In the genomic region with DNA sequence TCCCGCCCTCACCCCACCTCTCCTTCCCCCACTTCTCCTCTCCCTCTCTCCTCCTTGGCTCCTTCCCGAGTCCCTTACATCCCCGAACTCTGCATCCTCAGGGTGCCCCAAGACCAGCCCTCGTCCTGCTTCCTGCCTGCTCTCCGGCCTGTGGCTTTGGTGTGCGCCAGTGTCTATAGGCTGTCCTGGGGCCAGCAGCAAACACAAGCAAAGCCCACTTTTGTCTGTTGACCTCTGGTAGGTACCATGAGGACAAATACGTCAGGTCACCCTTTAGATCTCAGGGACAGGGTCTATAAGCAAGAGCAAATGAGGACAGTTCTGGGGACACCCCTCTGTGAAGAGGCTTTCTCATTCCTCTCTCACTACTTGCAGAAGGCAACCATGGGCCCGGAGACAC, we compare ENCODE assay signal across 9 cellular contexts. TPM values are rescaled to one million over a fixed set of nuclear protein-coding genes. Genes with fewer than 3 reads are reported as not detected.
DNase-seq lines count a peak whose midpoint lies in the region; ATAC-seq and TF ChIP-seq lines count a peak whose summit lies in the region.
"Had no signal": no experiment of that assay in that cellular context is flagged by ENCODE, and none has a peak within 500 bp of the region (broad histone marks: within the 10 kb centered on the region; RNA-seq: fewer than 3 reads in every experiment).

No MANE protein-coding gene starts in this region.

- ATAC-seq in activated CD8-positive, alpha-beta T cell treated with anti-CD3 and anti-CD28 coated beads for 36 hours: peak; percentile 9
- ATAC-seq in right cardiac atrium: peak; percentile 18 to 25

- no peaks in the 10 kb centered on the region for H3K79me2 ChIP-seq in OCI-LY7 (ENCODE audit: insufficient read depth, low read depth, low read length)

- H3K27ac ChIP-seq in right cardiac atrium (ENCODE audit: low read length) (no peak overlapping the region), spleen (peak overlapping the region in 1 of 8 donors; percentile 71), OCI-LY7 (ENCODE audit: low read depth, low read length, poor library complexity, severe bottlenecking) (no peak overlapping the region)

- H2AFZ ChIP-seq in OCI-LY7 (ENCODE audit: low read length): no peak overlapping the region

- no peaks in the 10 kb centered on the region for H3K9me2 ChIP-seq in OCI-LY7 (ENCODE audit: insufficient read depth, low read length)

- no peaks in the 10 kb centered on the region for H3K9me3 Mint-ChIP-seq in activated CD8-positive, alpha-beta T cell treated with anti-CD3 and anti-CD28 coated beads for 36 hours

- BruUV-seq in OCI-LY7 (replicated peaks; lab: Mats Ljungman, UMichigan): no TSS peak

- H3K27me3 ChIP-seq in right cardiac atrium (ENCODE audit: control insufficient read depth, insufficient read depth) (no peaks in the 10 kb centered on the region), spleen (replicated peaks in 1 of 7) (peaks cover 0 to 45% (median 0%) of the 10 kb centered on the region in 7 donors)

- CTCF ChIA-PET in activated CD8-positive, alpha-beta T cell treated with anti-CD3 and anti-CD28 coated beads for 36 hours (lab: Charles Lee): interaction anchor here (0.7 to 4.4 kb wide), 4 partner anchors 9 to 15 kb away, joined by 4 to 55 read pairs (median 20); a partner anchor contains a TSS
- CTCF ChIA-PET in OCI-LY7 (lab: Charles Lee; ENCODE audit: unreplicated experiment): no interaction called here

- peak overlapping the region; percentile 58 for H3K27ac Mint-ChIP-seq in activated CD8-positive, alpha-beta T cell treated with anti-CD3 and anti-CD28 coated beads for 36 hours

- no peaks in the 10 kb centered on the region for H3K9me3 ChIP-seq in right cardiac atrium (ENCODE audit: control insufficient read depth, low read length)
- H3K9me3 ChIP-seq in spleen: no peaks in the 10 kb centered on the region
- no peaks in the 10 kb centered on the region for H3K9me3 ChIP-seq in OCI-LY7 (ENCODE audit: low read length)

- intact Hi-C loops in activated CD8-positive, alpha-beta T cell treated with anti-CD3 and anti-CD28 coated beads for 36 hours (cut with micrococcal nuclease): no loop called here
- intact Hi-C loops in right cardiac atrium (cut with DNase I): no loop called here
- intact Hi-C loops in spleen (cut with DNase I; ENCODE audit: low total_unique reads): no loop called here
- intact Hi-C loops in lower leg skin (cut with DNase I; ENCODE audit: low total_unique reads): no loop called here
- intact Hi-C loops in OCI-LY7 (cut with micrococcal nuclease; ENCODE audit: unreplicated experiment): no loop called here

- H3K4me1 Mint-ChIP-seq in activated CD8-positive, alpha-beta T cell treated with anti-CD3 and anti-CD28 coated beads for 36 hours (ENCODE audit: low read depth): peaks cover 11% of the 10 kb centered on the region

- H3K4me3 ChIP-seq in HFF-Myc (replicated peaks; ENCODE audit: low read depth, low read length) (peak overlapping the region; percentile 18), right cardiac atrium (ENCODE audit: low read length) (peak overlapping the region; percentile 76), spleen (peak overlapping the region in 5 of 8 donors; percentile 6 to 85 (median 54)), lower leg skin (ENCODE audit: low read depth, poor library complexity, severe bottlenecking) (no peak overlapping the region), OCI-LY7 (ENCODE audit: low read depth, low read length, poor library complexity, severe bottlenecking) (no peak overlapping the region)

- no peak overlapping the region for H3K4me2 ChIP-seq in OCI-LY7 (ENCODE audit: low read length)

- no peaks in the 10 kb centered on the region for H3K36me3 Mint-ChIP-seq in activated CD8-positive, alpha-beta T cell treated with anti-CD3 and anti-CD28 coated beads for 36 hours (ENCODE audit: low read depth)

- no peak for TF ChIP-seq POLR2A in spleen (IDR thresholded peaks at IDR 0.05)
- no peak for TF ChIP-seq POLR2A in lower leg skin (IDR thresholded peaks at IDR 0.05)

- POLR2A ChIA-PET in activated CD8-positive, alpha-beta T cell treated with anti-CD3 and anti-CD28 coated beads for 36 hours (lab: Charles Lee): interaction anchor here (4.8 kb wide), 1 partner anchor 10 kb away, joined by 26 read pairs; a partner anchor contains a TSS
- POLR2A ChIA-PET in OCI-LY7 (lab: Charles Lee): no interaction called here

- H3K36me3 ChIP-seq in spleen (no peaks in the 10 kb centered on the region), OCI-LY7 (ENCODE audit: insufficient read depth, low read length) (no peaks in the 10 kb centered on the region)

- no peaks in the 10 kb centered on the region for H4K20me1 ChIP-seq in OCI-LY7 (ENCODE audit: insufficient read depth, low read length)

- no peaks in the 10 kb centered on the region for H3K4me1 ChIP-seq in right cardiac atrium (ENCODE audit: control insufficient read depth, insufficient read depth, low read length)
- peaks cover 0 to 24% (median 15%) of the 10 kb centered on the region in 6 donors for H3K4me1 ChIP-seq in spleen
- no peaks in the 10 kb centered on the region for H3K4me1 ChIP-seq in OCI-LY7 (ENCODE audit: insufficient read depth, low read length, poor library complexity, severe bottlenecking)

- WGBS in right cardiac atrium: 17% methylated on average over 8 of the region's 8 CpGs
- WGBS in spleen, 5 donors: 17 to 27% (median 19%) methylated on average over 7 to 8 of the region's 8 CpGs
- WGBS in lower leg skin, 2 donors: 11 to 15% methylated on average over 8 of the region's 8 CpGs

- no peak for DNase-seq in HFF-Myc (ENCODE audit: extremely low read depth, low read depth)
- DNase-seq in activated CD8-positive, alpha-beta T cell treated with anti-CD3 and anti-CD28 coated beads for 36 hours: no peak
- DNase-seq in right cardiac atrium: no peak
- no peak for DNase-seq in spleen
- no peak for DNase-seq in lower leg skin (ENCODE audit: low spot score in 2 of 2)
- no peak for DNase-seq in NCI-H2029 (lab: John Stamatoyannopoulos, UW)
- no peak for DNase-seq in foreskin melanocyte
- DNase-seq in OCI-LY7 (ENCODE audit: low spot score): no peak
- DNase-seq: NCI-H82 had no signal

- no peak for TF ChIP-seq CTCF in HFF-Myc (IDR thresholded peaks at IDR 0.05; ENCODE audit: low read depth, low read length, missing control alignments)
- no peak for TF ChIP-seq CTCF in activated CD8-positive, alpha-beta T cell treated with anti-CD3 and anti-CD28 coated beads for 36 hours (IDR thresholded peaks at IDR 0.05)
- TF ChIP-seq CTCF in spleen (IDR thresholded peaks at IDR 0.05 in 8 of 11, conservative IDR thresholded peaks at IDR 0.05 in 3 of 11): no peak
- no peak for TF ChIP-seq CTCF in lower leg skin (IDR thresholded peaks at IDR 0.05)
- no peak for TF ChIP-seq CTCF in OCI-LY7 (conservative IDR thresholded peaks at IDR 0.05; ENCODE audit: low read length)

- H3K4me3 Mint-ChIP-seq in activated CD8-positive, alpha-beta T cell treated with anti-CD3 and anti-CD28 coated beads for 36 hours: peak overlapping the region; percentile 72

- peaks cover 24% of the 10 kb centered on the region for H3K27me3 Mint-ChIP-seq in activated CD8-positive, alpha-beta T cell treated with anti-CD3 and anti-CD28 coated beads for 36 hours

RNA-seq across cellular contexts. Expression of a gene that starts 0.3 kb away (rescaled TPM):
- 1 to 10 TPM; 4.3 to 4.6 TPM for total RNA-seq in activated CD8-positive, alpha-beta T cell treated with anti-CD3 and anti-CD28 coated beads for 36 hours
- total RNA-seq in right cardiac atrium: 10 to 100 TPM; 51.8 to 74.8 (median 68.4) TPM
- polyA plus RNA-seq in right cardiac atrium: 55.4 TPM
- total RNA-seq in spleen: 10 to 100 TPM in 3 of 7 donors, 1 to 10 TPM in 4; 6.0 to 15.0 (median 9.0) TPM
- polyA plus RNA-seq in spleen: 1 to 10 TPM; 7.3 to 9.6 (median 8.5) TPM
- 10 to 100 TPM in 3 of 4 donors, 1 to 10 TPM in 1; 9.1 to 16.9 (median 12.9) TPM for total RNA-seq in lower leg skin
- 1.2 TPM in 1 of 2 replicates, not detected in the other for total RNA-seq in OCI-LY7 (2014; rRNA removed; shearing (Covaris generic))
- 1.4 and 1.7 TPM in 2 replicates for total RNA-seq in OCI-LY7 (2022)

RNA-seq across cellular contexts. Expression of a gene that starts 10.2 kb away (rescaled TPM):
- total RNA-seq in activated CD8-positive, alpha-beta T cell treated with anti-CD3 and anti-CD28 coated beads for 36 hours: 10 to 100 TPM; 88.3 to 90.3 TPM
- 100 to 1,000 TPM; 603 to 811 (median 785) TPM for total RNA-seq in right cardiac atrium
- 661 TPM for polyA plus RNA-seq in right cardiac atrium
- total RNA-seq in spleen: 100 to 1,000 TPM; 111 to 242 (median 142) TPM
- 10 to 100 TPM; 21.2 to 59.5 (median 25.7) TPM for polyA plus RNA-seq in spleen
- total RNA-seq in lower leg skin: 100 to 1,000 TPM in 3 of 4 donors, 10 to 100 TPM in 1; 97.2 to 158 (median 117) TPM
- 42.3 and 60.1 TPM in 2 replicates for total RNA-seq in OCI-LY7 (2014; rRNA removed; shearing (Covaris generic))
- 106 and 124 TPM in 2 replicates for total RNA-seq in OCI-LY7 (2022)

Comparison
In these comparisons a context has a peak if more than half of its experiments do, and no peak if none do; other contexts are left out.
1. H3K4me3 ChIP-seq: peak in HFF-Myc (single experiment), right cardiac atrium (single experiment) and spleen (5 of 8); none in lower leg skin (single experiment) and OCI-LY7 (single experiment).